In genomic region chr20:61779176-61779965, GRCh38 we compare ENCODE assay signal across 25 cellular contexts.
"Had no signal": no experiment of that assay in that cellular context is flagged by ENCODE, and none has a peak within 500 bp of the region (broad histone marks: within the 10 kb centered on the region; RNA-seq: fewer than 3 reads in every experiment).

No MANE protein-coding gene starts in this region.

- DNase-seq: hypothalamus; immature natural killer cell; left ventricle myocardium inferior; midbrain; mucosa of descending colon; naive thymus-derived CD4-positive, alpha-beta T cell; nucleus accumbens; stimulated activated CD4-positive, alpha-beta T cell treated with anti-CD3 and anti-CD28 coated beads, Interleukin-12 subunit alpha, Interleukin-12 subunit beta, amount 100 ng/mL, for 4 hours; stimulated activated CD4-positive, alpha-beta T cell treated with anti-CD3 and anti-CD28 coated beads, Interleukin-15, amount 100 ng/mL, for 24 hours; stimulated activated CD4-positive, alpha-beta T cell treated with anti-CD3 and anti-CD28 coated beads, Interleukin-2, amount 100 ng/mL, for 24 hours; stimulated activated CD4-positive, alpha-beta T cell treated with anti-CD3 and anti-CD28 coated beads, Interleukin-4, amount 100 ng/mL, for 1 hour; stimulated activated naive B cell treated with anti-CD40 and anti-IgM and Interleukin-4, amounts not matched to agents 10 μg/mL and 1 μg/mL and 100 μg/mL, for 72 hours; stimulated activated naive CD8-positive, alpha-beta T cell treated with anti-CD3 and anti-CD28 coated beads, Interleukin-15, Interleukin-2, amounts not matched to agents 100 U/mL and 50 U/mL, for 24 hours; stomach; testis; thyroid gland; transverse colon; upper lobe of left lung had no signal

- H3K9me3 ChIP-seq: right lobe of liver, testis, thyroid gland, transverse colon, vagina had no signal

- H3K36me3 ChIP-seq: left ventricle myocardium inferior, right atrium auricular region, right lobe of liver, stomach, thyroid gland, transverse colon, upper lobe of left lung, vagina had no signal

- ATAC-seq: mucosa of descending colon; naive thymus-derived CD4-positive, alpha-beta T cell; natural killer cell treated with Interleukin-12 subunit alpha and Interleukin-12 subunit beta and Interleukin-15 and Interleukin-18, amount 100 ng/mL, for 72 hours; stimulated activated naive B cell treated with anti-CD40 and anti-IgM and Interleukin-4, amounts not matched to agents 10 μg/mL and 1 μg/mL and 100 μg/mL, for 72 hours; stimulated activated naive CD8-positive, alpha-beta T cell treated with anti-CD3 and anti-CD28 coated beads, Interleukin-15, Interleukin-2, amounts not matched to agents 100 U/mL and 50 U/mL, for 24 hours had no signal

- H3K4me1 ChIP-seq: left ventricle myocardium inferior, parathyroid adenoma, right atrium auricular region, right lobe of liver, stomach, testis, thyroid gland, transverse colon, upper lobe of left lung, vagina had no signal

- H3K4me2 ChIP-seq: smooth muscle cell had no signal

- H3K27ac ChIP-seq: left ventricle myocardium inferior, parathyroid adenoma, right atrium auricular region, right lobe of liver, stomach, testis, thyroid gland, transverse colon, upper lobe of left lung, vagina had no signal

- FAIRE-seq: islet of Langerhans had no signal

- H3K27me3 ChIP-seq: right atrium auricular region, right lobe of liver, testis, thyroid gland, upper lobe of left lung, vagina had no signal

- H3K4me3 ChIP-seq: left ventricle myocardium inferior, mucosa of descending colon, right atrium auricular region, right lobe of liver, smooth muscle cell, stomach, testis, thyroid gland, transverse colon, upper lobe of left lung, vagina had no signal

- H3K9ac ChIP-seq: parathyroid adenoma had no signal
